ENCODE assay signal across 8 cellular contexts in genomic region chr1:65003316-65003664, GRCh38. TPM values are rescaled to one million over a fixed set of nuclear protein-coding genes. Genes with fewer than 3 reads are reported as not detected.
DNase-seq lines count a peak whose midpoint lies in the region; ATAC-seq and TF ChIP-seq lines count a peak whose summit lies in the region.

No MANE protein-coding gene starts in this region.

- H3K27ac ChIP-seq in brain microvascular endothelial cell (peak overlapping the region; percentile 95), right lobe of liver (peak overlapping the region; percentile 94 to 95 (median 94)), tibial artery (peak overlapping the region; percentile 97 to 98)

- 8% methylated on average over 11 of the region's 11 CpGs for WGBS in right lobe of liver (ENCODE audit: insufficient coverage, low coverage, low lambda C conversion rate, missing lambda C conversion rate)

- no peak for DNase-seq in activated T-cell treated with anti-CD3 and anti-CD28 coated beads, Interleukin-2, amount 50 U/mL, for 4 hours
- no peak for DNase-seq in activated T-cell treated with anti-CD3 and anti-CD28 coated beads, Interleukin-2, amount 50 U/mL, for 48 hours
- DNase-seq in brain microvascular endothelial cell: no peak
- DNase-seq in right lobe of liver: no peak
- no peak for DNase-seq in tibial artery
- DNase-seq in NCI-H1694 (lab: John Stamatoyannopoulos, UW): no peak
- DNase-seq in NCI-H69 (lab: John Stamatoyannopoulos, UW): no peak
- no peak for DNase-seq in NCI-H1092 (lab: John Stamatoyannopoulos, UW)

- H3K4me1 Mint-ChIP-seq in activated T-cell treated with anti-CD3 and anti-CD28 coated beads, Interleukin-2, amount 50 U/mL, for 4 hours (ENCODE audit: low read depth): peaks cover 32% of the 10 kb centered on the region

- H3K36me3 ChIP-seq in brain microvascular endothelial cell (replicated peaks): no peaks in the 10 kb centered on the region
- no peaks in the 10 kb centered on the region for H3K36me3 ChIP-seq in right lobe of liver
- no peaks in the 10 kb centered on the region for H3K36me3 ChIP-seq in tibial artery

- H3K9me3 ChIP-seq in right lobe of liver (no peaks in the 10 kb centered on the region), tibial artery (no peaks in the 10 kb centered on the region)

- TF ChIP-seq POLR2A in right lobe of liver (IDR thresholded peaks at IDR 0.05): no peak

- H3K27me3 ChIP-seq in brain microvascular endothelial cell (replicated peaks) (no peaks in the 10 kb centered on the region), right lobe of liver (no peaks in the 10 kb centered on the region), tibial artery (no peaks in the 10 kb centered on the region)

- H3K36me3 Mint-ChIP-seq in activated T-cell treated with anti-CD3 and anti-CD28 coated beads, Interleukin-2, amount 50 U/mL, for 4 hours (ENCODE audit: insufficient read depth): no peaks in the 10 kb centered on the region

- intact Hi-C loops in right lobe of liver (cut with DNase I): no loop called here
- intact Hi-C loops in tibial artery (cut with DNase I; ENCODE audit: low total_unique reads): loop anchor here (5.0 kb wide), 2 partner anchors 36 to 64 kb away; partner anchors contain the start of gene JAK1

- in situ Hi-C loops in brain microvascular endothelial cell (cut with HindIII; ENCODE audit: low pct_ligation_motif_present, low sequenced_read_pairs): no loop called here

- H3K4me1 ChIP-seq in right lobe of liver (peaks cover 0 to 9% (median 3%) of the 10 kb centered on the region in 4 donors), tibial artery (peaks cover 0 to 23% (median 12%) of the 10 kb centered on the region in 4 donors)

- H3K4me3 ChIP-seq in brain microvascular endothelial cell (ENCODE audit: low read depth, low read length) (peak overlapping the region; percentile 68), right lobe of liver (peak overlapping the region; percentile 49 to 71 (median 51)), tibial artery (peak overlapping the region; percentile 61 to 78)

- TF ChIP-seq CTCF in brain microvascular endothelial cell (IDR thresholded peaks at IDR 0.05; ENCODE audit: low read depth, low read length, missing control alignments) (no peak), right lobe of liver (IDR thresholded peaks at IDR 0.05) (no peak), tibial artery (IDR thresholded peaks at IDR 0.05) (no peak)

- peaks cover 8% of the 10 kb centered on the region for H3K9me3 Mint-ChIP-seq in activated T-cell treated with anti-CD3 and anti-CD28 coated beads, Interleukin-2, amount 50 U/mL, for 4 hours

- H3K27me3 Mint-ChIP-seq in activated T-cell treated with anti-CD3 and anti-CD28 coated beads, Interleukin-2, amount 50 U/mL, for 4 hours (ENCODE audit: low read depth): peaks cover 3% of the 10 kb centered on the region

- ATAC-seq in activated T-cell treated with anti-CD3 and anti-CD28 coated beads, Interleukin-2, amount 50 U/mL, for 4 hours: no peak
- ATAC-seq in right lobe of liver: peak in 3 of 4 donors; percentile 1 to 2 (median 1)

- peak overlapping the region; percentile 78 for H3K4me3 Mint-ChIP-seq in activated T-cell treated with anti-CD3 and anti-CD28 coated beads, Interleukin-2, amount 50 U/mL, for 4 hours

RNA-seq across cellular contexts. Expression of gene JAK1, which starts 36.9 kb away (rescaled TPM):
- 10 to 100 TPM; 70.3 to 87.5 (median 85.1) TPM for total RNA-seq in activated T-cell treated with anti-CD3 and anti-CD28 coated beads, Interleukin-2, amount 50 U/mL, for 4 hours
- 10 to 100 TPM; 48.0 to 71.6 (median 66.5) TPM for total RNA-seq in right lobe of liver

Comparison
In these comparisons a context has a peak if more than half of its experiments do, and no peak if none do; other contexts are left out.
1. ATAC-seq: peak in right lobe of liver (3 of 4); none in activated T-cell treated with anti-CD3 and anti-CD28 coated beads, Interleukin-2, amount 50 U/mL, for 4 hours (0 of 2).
2. Peak in every context shown above with its lines, with median percentiles within 50 percentile points of each other: H3K27ac ChIP-seq and H3K4me3 ChIP-seq.